In the genomic region with DNA sequence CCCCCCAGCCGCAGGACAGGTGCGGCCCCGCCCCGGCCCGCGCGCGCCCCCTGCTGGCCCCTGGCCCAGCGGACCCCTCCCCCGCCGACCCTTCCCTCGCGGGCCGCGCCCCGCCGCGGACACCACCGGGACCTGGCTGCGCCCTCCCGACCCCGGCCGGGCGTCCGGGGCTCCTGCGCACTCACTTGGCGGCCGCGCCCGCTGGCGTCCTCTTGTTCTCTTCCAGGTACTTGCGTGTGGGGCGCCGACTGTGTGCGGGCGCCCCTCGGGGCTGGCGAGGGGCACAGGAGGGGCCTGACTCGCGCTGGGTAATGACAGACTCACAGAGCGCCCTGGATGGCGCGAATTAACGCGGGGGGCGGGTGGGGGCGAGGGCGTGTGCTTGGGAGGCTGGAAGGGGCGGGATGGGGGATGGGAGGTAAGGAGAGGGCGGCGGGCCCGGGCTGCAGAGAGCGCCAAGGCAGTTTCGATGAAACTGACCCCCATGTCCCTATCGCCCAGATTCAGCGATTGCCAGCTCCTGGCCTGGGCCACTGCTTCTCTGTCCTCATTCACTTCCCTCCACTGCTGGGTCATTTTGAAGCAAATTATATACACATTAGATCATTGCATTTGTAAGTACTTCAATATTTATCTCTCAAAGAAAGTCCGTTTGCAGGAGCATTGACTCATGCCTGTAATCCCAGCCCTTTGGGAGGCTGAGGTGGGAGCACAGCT, we compare ENCODE assay signal across 8 cellular contexts. TPM values are rescaled to one million over a fixed set of nuclear protein-coding genes. Genes with fewer than 3 reads are reported as not detected.
DNase-seq lines count a peak whose midpoint lies in the region; ATAC-seq and TF ChIP-seq lines count a peak whose summit lies in the region.

No MANE protein-coding gene starts in this region.

- no peaks in the 10 kb centered on the region for H3K27me3 ChIP-seq in HL-60 (ENCODE audit: insufficient read depth, poor library complexity, severe bottlenecking)
- H3K27me3 ChIP-seq in body of pancreas = no peaks in the 10 kb centered on the region

- TF ChIP-seq CTCF in HL-60 (IDR thresholded peaks at IDR 0.05; ENCODE audit: insufficient read depth, low read length) (no peak), body of pancreas (IDR thresholded peaks at IDR 0.05) (peak in 4 of 7 experiments; percentile 46 to 60 (median 54))

- intact Hi-C loops in body of pancreas (cut with DNase I) = no loop called here

- ATAC-seq in SK-N-SH treated with all-trans-retinoic acid at 6 μM for 48 hours (peak; percentile 20), body of pancreas (peak; percentile 59), HG03432 (IDR thresholded peaks at IDR 0.05; ENCODE audit: unreplicated experiment) (no peak)

- no peaks in the 10 kb centered on the region for H3K9me3 ChIP-seq in body of pancreas

- H3K27ac ChIP-seq in HL-60 (replicated peaks) = no peak overlapping the region
- peak overlapping the region; percentile 80 to 91 (median 82) for H3K27ac ChIP-seq in body of pancreas

- H3K4me3 ChIP-seq in HL-60 (replicated peaks; ENCODE audit: insufficient read depth, low read length) (peak overlapping the region; percentile 29), body of pancreas (peak overlapping the region; percentile 50 to 59)

- peak; percentile 26 to 58 (median 42) for TF ChIP-seq POLR2A in body of pancreas (IDR thresholded peaks at IDR 0.05)

- DNase-seq in COR-L47 (lab: John Stamatoyannopoulos, UW) (peak; percentile 68), HL-60 (ENCODE audit: low read depth in 1 of 2, low spot score in 1 of 2) (no peak), body of pancreas (peak; percentile 48 to 74 (median 60)), iris pigment epithelial cell (ENCODE audit: low read depth) (peak; percentile 87), HPDE6-E6E7 (ENCODE audit: extremely low spot score) (no peak)
- peak; percentile 35 for DNase-seq in stimulated activated CD4-positive, alpha-beta T cell treated with anti-CD3 and anti-CD28 coated beads, Interleukin-2, amount 100 ng/mL, for 4 hours (ENCODE audit: low read depth)

- WGBS in body of pancreas, 2 donors = 1 to 5% methylated on average over 5 to 43 of the region's 57 CpGs

- peaks cover 47% of the 10 kb centered on the region for H3K4me1 ChIP-seq in body of pancreas

- H3K36me3 ChIP-seq in body of pancreas (replicated peaks in 1 of 2; ENCODE audit: insufficient read depth in 1 of 2, low read depth in 2 of 2) = no peaks in the 10 kb centered on the region

TF ChIP-seq in SK-N-SH treated with all-trans-retinoic acid at 6 μM for 48 hours, 23 proteins besides CTCF, POLR2A, EP300 and RAD21:
- TF ChIP-seq BACH2 (CRISPR knock-in tag; IDR thresholded peaks at IDR 0.05; ENCODE audit: borderline replicate concordance) = no peak
- no peak for TF ChIP-seq SNAI2 (CRISPR knock-in tag; IDR thresholded peaks at IDR 0.05)
- TF ChIP-seq, protein P1, sequence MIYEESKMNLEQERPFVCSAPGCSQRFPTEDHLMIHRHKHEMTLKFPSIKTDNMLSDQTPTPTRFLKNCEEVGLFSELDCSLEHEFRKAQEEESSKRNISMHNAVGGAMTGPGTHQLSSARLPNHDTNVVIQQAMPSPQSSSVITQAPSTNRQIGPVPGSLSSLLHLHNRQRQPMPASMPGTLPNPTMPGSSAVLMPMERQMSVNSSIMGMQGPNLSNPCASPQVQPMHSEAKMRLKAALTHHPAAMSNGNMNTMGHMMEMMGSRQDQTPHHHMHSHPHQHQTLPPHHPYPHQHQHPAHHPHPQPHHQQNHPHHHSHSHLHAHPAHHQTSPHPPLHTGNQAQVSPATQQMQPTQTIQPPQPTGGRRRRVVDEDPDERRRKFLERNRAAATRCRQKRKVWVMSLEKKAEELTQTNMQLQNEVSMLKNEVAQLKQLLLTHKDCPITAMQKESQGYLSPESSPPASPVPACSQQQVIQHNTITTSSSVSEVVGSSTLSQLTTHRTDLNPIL (CRISPR knock-in tag; IDR thresholded peaks at IDR 0.05; ENCODE audit: low read depth) = no peak
- no peak for TF ChIP-seq ZFP3 (CRISPR knock-in tag; IDR thresholded peaks at IDR 0.05)

RNA-seq across cellular contexts. Expression of a gene that starts 0.4 kb away (rescaled TPM):
- 10 to 100 TPM; 10.9 to 14.8 TPM for total RNA-seq in body of pancreas

RNA-seq across cellular contexts. Expression of a gene that starts 57.4 kb away (rescaled TPM):
- not detected for total RNA-seq in body of pancreas

Comparison
In these comparisons a context has a peak if more than half of its experiments do, and no peak if none do; other contexts are left out.
1. DNase-seq: peak in COR-L47 (single experiment), body of pancreas (4 of 4), iris pigment epithelial cell (single experiment) and stimulated activated CD4-positive, alpha-beta T cell treated with anti-CD3 and anti-CD28 coated beads, Interleukin-2, amount 100 ng/mL, for 4 hours (single experiment); none in HL-60 (0 of 2) and HPDE6-E6E7 (single experiment).